Comparison of ENCODE assay signal across 10 cellular contexts in the genomic region with DNA sequence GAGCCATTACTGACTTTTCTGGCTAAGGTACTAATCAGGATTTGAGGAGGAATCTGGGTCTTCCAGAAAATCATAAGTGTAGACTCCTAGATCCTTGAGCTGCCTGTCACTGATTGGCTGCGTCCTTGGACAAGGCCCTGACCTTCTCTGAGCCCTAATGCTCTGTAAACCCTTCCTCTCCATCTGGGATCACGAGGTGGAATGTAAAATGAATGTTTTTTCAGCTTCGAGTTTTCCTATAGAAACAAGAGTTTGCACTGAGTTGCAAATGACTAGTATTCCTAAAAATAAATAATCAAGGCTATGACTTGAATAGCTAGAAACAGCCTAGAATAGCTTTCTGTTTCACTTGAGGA. TPM values are rescaled to one million over a fixed set of nuclear protein-coding genes. Genes with fewer than 3 reads are reported as not detected.
DNase-seq lines count a peak whose midpoint lies in the region; ATAC-seq and TF ChIP-seq lines count a peak whose summit lies in the region.
"Had no signal": no experiment of that assay in that cellular context is flagged by ENCODE, and none has a peak within 500 bp of the region (broad histone marks: within the 10 kb centered on the region; RNA-seq: fewer than 3 reads in every experiment).

No MANE protein-coding gene starts in this region.

- no peaks in the 10 kb centered on the region for H3K9me3 ChIP-seq in adipocyte (ENCODE audit: control insufficient read depth, low read length)
- H3K9me3 ChIP-seq: spleen had no signal

- peaks cover 65% of the 10 kb centered on the region for H3K4me1 Mint-ChIP-seq in activated naive CD4-positive, alpha-beta T cell treated with anti-CD3 and anti-CD28 coated beads, Interleukin-2, amount 50 U/mL, for 24 hours
- H3K4me1 Mint-ChIP-seq in mesothelial cell of epicardium: peaks cover 41% of the 10 kb centered on the region
- H3K4me1 Mint-ChIP-seq in type B pancreatic cell (ENCODE audit: unreplicated experiment): peaks cover 42% of the 10 kb centered on the region

- H3K9me3 Mint-ChIP-seq in activated naive CD4-positive, alpha-beta T cell treated with anti-CD3 and anti-CD28 coated beads, Interleukin-2, amount 50 U/mL, for 24 hours: no peaks in the 10 kb centered on the region
- H3K9me3 Mint-ChIP-seq in mesothelial cell of epicardium (no peaks in the 10 kb centered on the region), type B pancreatic cell (no peaks in the 10 kb centered on the region)

- no peaks in the 10 kb centered on the region for H3K27me3 Mint-ChIP-seq in activated naive CD4-positive, alpha-beta T cell treated with anti-CD3 and anti-CD28 coated beads, Interleukin-2, amount 50 U/mL, for 24 hours
- H3K27me3 Mint-ChIP-seq in mesothelial cell of epicardium (ENCODE audit: low read depth) (no peaks in the 10 kb centered on the region), type B pancreatic cell (peaks cover 4% of the 10 kb centered on the region)

- peak overlapping the region; percentile 47 for H3K4me3 Mint-ChIP-seq in activated naive CD4-positive, alpha-beta T cell treated with anti-CD3 and anti-CD28 coated beads, Interleukin-2, amount 50 U/mL, for 24 hours
- H3K4me3 Mint-ChIP-seq in mesothelial cell of epicardium (peak overlapping the region; percentile 75), type B pancreatic cell (peak overlapping the region; percentile 88)

- H3K36me3 Mint-ChIP-seq in activated naive CD4-positive, alpha-beta T cell treated with anti-CD3 and anti-CD28 coated beads, Interleukin-2, amount 50 U/mL, for 24 hours: no peaks in the 10 kb centered on the region
- H3K36me3 Mint-ChIP-seq in mesothelial cell of epicardium: no peaks in the 10 kb centered on the region
- no peaks in the 10 kb centered on the region for H3K36me3 Mint-ChIP-seq in type B pancreatic cell

- H3K27ac Mint-ChIP-seq in activated naive CD4-positive, alpha-beta T cell treated with anti-CD3 and anti-CD28 coated beads, Interleukin-2, amount 50 U/mL, for 24 hours: peak overlapping the region; percentile 82
- H3K27ac Mint-ChIP-seq in mesothelial cell of epicardium (peak overlapping the region; percentile 57), type B pancreatic cell (no peak overlapping the region)

- H3K9ac ChIP-seq in adipocyte (ENCODE audit: low read length): peak overlapping the region; percentile 83

- H3K36me3 ChIP-seq in adipocyte (ENCODE audit: control insufficient read depth, insufficient read depth, low read length, severe bottlenecking): no peaks in the 10 kb centered on the region
- H3K36me3 ChIP-seq: spleen had no signal

- no peaks in the 10 kb centered on the region for H3K27me3 ChIP-seq in adipocyte (replicated peaks; ENCODE audit: control insufficient read depth, insufficient read depth, low read length)

- peak overlapping the region; percentile 82 for H3K4me3 ChIP-seq in adipocyte (ENCODE audit: low read length)

- peaks cover 76% of the 10 kb centered on the region for H3K4me1 ChIP-seq in adipocyte (ENCODE audit: control insufficient read depth, insufficient read depth, low read length)

- TF ChIP-seq CTCF in mesothelial cell of epicardium (IDR thresholded peaks at IDR 0.05; ENCODE audit: unreplicated experiment) (no peak), type B pancreatic cell (conservative IDR thresholded peaks at IDR 0.05) (no peak)

- ATAC-seq in GM21367 (IDR thresholded peaks at IDR 0.05; ENCODE audit: unreplicated experiment): no peak
- no peak for ATAC-seq in activated CD4-positive, CD25-positive, alpha-beta regulatory T cell treated with anti-CD3 and anti-CD28 coated beads, Interleukin-2, amount 50 U/mL, for 24 hours

- DNase-seq in activated naive CD4-positive, alpha-beta T cell treated with Interleukin-2 at 50 U/mL for 16 hours: no peak
- no peak for DNase-seq in adipocyte (ENCODE audit: low read depth)
- no peak for DNase-seq in mesothelial cell of epicardium (ENCODE audit: low spot score in 2 of 2, unreplicated experiment in 2 of 2)
- peak; percentile 16 for DNase-seq in type B pancreatic cell (ENCODE audit: extremely low spot score, unreplicated experiment)
- DNase-seq in H4 (ENCODE audit: low spot score): no peak
- DNase-seq: spleen had no signal

RNA-seq across cellular contexts. Expression of a gene that starts 1.1 kb away (rescaled TPM):
- total RNA-seq in mesothelial cell of epicardium: 20.0 to 21.2 TPM (median 20.3 TPM) in 3 replicates
- 4.8 and 22.0 TPM in 2 replicates for total RNA-seq in type B pancreatic cell (ENCODE audit: low replicate concordance)
- 4.4 and 6.3 TPM in 2 replicates for total RNA-seq in H4 (2014; rRNA removed; shearing (Covaris generic))

RNA-seq across cellular contexts. Expression of a gene that starts 17.3 kb away (rescaled TPM):
- total RNA-seq in mesothelial cell of epicardium: 6.9 to 7.9 TPM (median 7.9 TPM) in 3 replicates
- 1.8 and 7.6 TPM in 2 replicates for total RNA-seq in type B pancreatic cell (ENCODE audit: low replicate concordance)
- total RNA-seq in H4 (2014; rRNA removed; shearing (Covaris generic)): not detected in 2 replicates
- total RNA-seq: T-helper 2 cell treated with Interferon-gamma antibody and Interleukin-4, amounts not matched to agents 100 ng/mL and 5 ng/mL, for 36 hours had no signal

RNA-seq across cellular contexts. Expression of a gene that starts 23.5 kb away (rescaled TPM):
- 0.22 to 0.51 TPM (median 0.27 TPM) in 3 replicates for total RNA-seq in mesothelial cell of epicardium
- not detected in 2 replicates for total RNA-seq in type B pancreatic cell (ENCODE audit: low replicate concordance)
- not detected in 2 replicates for total RNA-seq in H4 (2014; rRNA removed; shearing (Covaris generic))
- total RNA-seq: T-helper 2 cell treated with Interferon-gamma antibody and Interleukin-4, amounts not matched to agents 100 ng/mL and 5 ng/mL, for 36 hours had no signal

RNA-seq across cellular contexts. Expression of a gene that starts 24.5 kb away (rescaled TPM):
- total RNA-seq in mesothelial cell of epicardium (0.49 to 0.74 TPM (median 0.63 TPM) in 3 replicates), type B pancreatic cell (ENCODE audit: low replicate concordance) (0.48 TPM in 1 of 2 replicates, not detected in the other)
- total RNA-seq in H4 (2014; rRNA removed; shearing (Covaris generic)): 0.15 TPM in 1 of 2 replicates, not detected in the other
- total RNA-seq: T-helper 2 cell treated with Interferon-gamma antibody and Interleukin-4, amounts not matched to agents 100 ng/mL and 5 ng/mL, for 36 hours had no signal

RNA-seq across cellular contexts. Expression of a gene that starts 56.7 kb away (rescaled TPM):
- total RNA-seq in mesothelial cell of epicardium: 31.2 to 35.9 TPM (median 34.0 TPM) in 3 replicates
- total RNA-seq in type B pancreatic cell (ENCODE audit: low replicate concordance): 24.0 and 29.5 TPM in 2 replicates
- 22.7 and 28.2 TPM in 2 replicates for total RNA-seq in H4 (2014; rRNA removed; shearing (Covaris generic))
